ENCODE assay signal across 1 cellular context in genomic region chr16:86928517-86929148, GRCh38.
TF ChIP-seq lines count a peak whose summit lies in the region.

No MANE protein-coding gene starts in this region.

TF ChIP-seq in K562, 482 proteins besides CTCF, POLR2A, EP300 and RAD21 (continued from another document and continues in another):
- no peak for TF ChIP-seq THAP7 (CRISPR knock-in tag; IDR thresholded peaks at IDR 0.05)
- no peak for TF ChIP-seq ZNF764 (CRISPR knock-in tag; IDR thresholded peaks at IDR 0.05; ENCODE audit: low read depth)
- no peak for TF ChIP-seq TAF7 (tag; IDR thresholded peaks at IDR 0.05)
- TF ChIP-seq SAP30 (IDR thresholded peaks at IDR 0.05; ENCODE audit: borderline replicate concordance, insufficient read depth, low read depth, low read length, poor library complexity, severe bottlenecking), result no peak
- no peak for TF ChIP-seq E2F1 (CRISPR knock-in tag; IDR thresholded peaks at IDR 0.05)
- no peak for TF ChIP-seq PML (IDR thresholded peaks at IDR 0.05; ENCODE audit: low read length)
- TF ChIP-seq PRMT5 (CRISPR knock-in tag; IDR thresholded peaks at IDR 0.05), result no peak
- no peak for TF ChIP-seq FUS (optimal IDR thresholded peaks at IDR 0.05; ENCODE audit: low read depth, low read length)
- TF ChIP-seq ZNF512 (tag; IDR thresholded peaks at IDR 0.05), result no peak
- no peak for TF ChIP-seq ELF2 (CRISPR knock-in tag; IDR thresholded peaks at IDR 0.05)
- no peak for TF ChIP-seq RUNX1 (IDR thresholded peaks at IDR 0.05; ENCODE audit: low read depth)
- TF ChIP-seq SIX5 (IDR thresholded peaks at IDR 0.05; ENCODE audit: borderline replicate concordance in 1 of 2, insufficient read depth in 1 of 2, low read depth in 1 of 2, low read length in 2 of 2), result no peak
- no peak for TF ChIP-seq IFI16 (CRISPR knock-in tag; IDR thresholded peaks at IDR 0.05)
- no peak for TF ChIP-seq CXXC5 (CRISPR knock-in tag; IDR thresholded peaks at IDR 0.05)
- TF ChIP-seq GABPB1 (CRISPR knock-in tag; IDR thresholded peaks at IDR 0.05), result no peak
- no peak for TF ChIP-seq ZNF124 (CRISPR knock-in tag; IDR thresholded peaks at IDR 0.05)
- TF ChIP-seq CREB1 (IDR thresholded peaks at IDR 0.05), result no peak
- no peak for TF ChIP-seq CREB1 (CRISPR knock-in tag; IDR thresholded peaks at IDR 0.05)
- TF ChIP-seq HNRNPUL1 (IDR thresholded peaks at IDR 0.05; ENCODE audit: low read length), result no peak
- TF ChIP-seq PURB (CRISPR knock-in tag; IDR thresholded peaks at IDR 0.05; ENCODE audit: low read depth), result no peak
- peak; percentile 86 for TF ChIP-seq NR2C1 (IDR thresholded peaks at IDR 0.05)
- TF ChIP-seq NR2C1 (tag; IDR thresholded peaks at IDR 0.05), result peak; percentile 92
- TF ChIP-seq TSHZ1 (CRISPR knock-in tag; IDR thresholded peaks at IDR 0.05), result no peak
- no peak for TF ChIP-seq ASH1L (IDR thresholded peaks at IDR 0.05; ENCODE audit: borderline replicate concordance, low read depth, partially characterized antibody)
- no peak for TF ChIP-seq PPARD (CRISPR knock-in tag; IDR thresholded peaks at IDR 0.05)
- TF ChIP-seq CBX2 (IDR thresholded peaks at IDR 0.05; ENCODE audit: insufficient read depth, low read length, poor library complexity, severe bottlenecking), result no peak
- no peak for TF ChIP-seq CBFA2T2 (conservative IDR thresholded peaks at IDR 0.05)
- no peak for TF ChIP-seq CLOCK (CRISPR knock-in tag; IDR thresholded peaks at IDR 0.05; ENCODE audit: borderline replicate concordance)
- TF ChIP-seq MTA2 (IDR thresholded peaks at IDR 0.05; ENCODE audit: low read depth), result no peak
- TF ChIP-seq ZBTB7A (IDR thresholded peaks at IDR 0.05; ENCODE audit: borderline replicate concordance, control insufficient read depth, low read depth, low read length), result 0 out of 2 replicates have a peak, but pooled peaks have one; percentile 13
- no peak for TF ChIP-seq NCOA4 (IDR thresholded peaks at IDR 0.05; ENCODE audit: partially characterized antibody)
- TF ChIP-seq HMGXB4 (CRISPR knock-in tag; IDR thresholded peaks at IDR 0.05), result no peak
- TF ChIP-seq PTBP1 (IDR thresholded peaks at IDR 0.05; ENCODE audit: low read depth, low read length), result no peak
- peak; percentile 91 for TF ChIP-seq NR2C2 (CRISPR knock-in tag; IDR thresholded peaks at IDR 0.05)
- TF ChIP-seq NR2C2 (tag; IDR thresholded peaks at IDR 0.05), result peak; percentile 83
- no peak for TF ChIP-seq WHSC1 (IDR thresholded peaks at IDR 0.05; ENCODE audit: low read length)
- no peak for TF ChIP-seq ZNF408 (CRISPR knock-in tag; IDR thresholded peaks at IDR 0.05; ENCODE audit: low read depth)
- TF ChIP-seq ZBTB5 (IDR thresholded peaks at IDR 0.05), result no peak
- no peak for TF ChIP-seq ZNF589 (CRISPR knock-in tag; IDR thresholded peaks at IDR 0.05; ENCODE audit: low read depth)
- no peak for TF ChIP-seq RBM34 (IDR thresholded peaks at IDR 0.05; ENCODE audit: borderline replicate concordance, insufficient read depth, low read length)
- TF ChIP-seq RBFOX2 (IDR thresholded peaks at IDR 0.05; ENCODE audit: low read depth, low read length), result no peak
- TF ChIP-seq ZNF778 (CRISPR knock-in tag; IDR thresholded peaks at IDR 0.05), result no peak
- no peak for TF ChIP-seq ZNF583 (CRISPR knock-in tag; IDR thresholded peaks at IDR 0.05)
- TF ChIP-seq ID3 (CRISPR knock-in tag; IDR thresholded peaks at IDR 0.05), result no peak
- TF ChIP-seq ID3 (tag; IDR thresholded peaks at IDR 0.05), result peak; percentile 66
- no peak for TF ChIP-seq ZNF212 (CRISPR knock-in tag; IDR thresholded peaks at IDR 0.05)
- TF ChIP-seq RFX1 (IDR thresholded peaks at IDR 0.05), result no peak
- peak; percentile 48 for TF ChIP-seq EGR1 (conservative IDR thresholded peaks at IDR 0.05)
- TF ChIP-seq NR2F6 (CRISPR knock-in tag; IDR thresholded peaks at IDR 0.05), result 0 out of 2 replicates have a peak, but pooled peaks have one; percentile 74
- 0 out of 4 replicates have a peak, but pooled peaks of 1 of the 2 experiments have one; percentile 23 for TF ChIP-seq MNT (conservative IDR thresholded peaks at IDR 0.05)
- TF ChIP-seq RBM25 (IDR thresholded peaks at IDR 0.05; ENCODE audit: low read depth, low read length, severe bottlenecking), result no peak
- TF ChIP-seq PTRF (tag; IDR thresholded peaks at IDR 0.05), result no peak
- no peak for TF ChIP-seq XRCC5 (IDR thresholded peaks at IDR 0.05; ENCODE audit: low read depth, low read length)
- TF ChIP-seq MAFF (IDR thresholded peaks at IDR 0.05; ENCODE audit: low read length), result no peak
- TF ChIP-seq SIN3A (IDR thresholded peaks at IDR 0.05; ENCODE audit: borderline replicate concordance in 2 of 2, control insufficient read depth in 1 of 2, low read depth in 2 of 2, low read length in 2 of 2), result no peak
- no peak for TF ChIP-seq MCM7 (IDR thresholded peaks at IDR 0.05)
- TF ChIP-seq ZNF507 (tag; conservative IDR thresholded peaks at IDR 0.05), result no peak
- peak; percentile 3; the same call in 1 of the 2 replicates for TF ChIP-seq ZNF175 (CRISPR knock-in tag; IDR thresholded peaks at IDR 0.05; ENCODE audit: low read depth)
- no peak for TF ChIP-seq TAF1 (IDR thresholded peaks at IDR 0.05; ENCODE audit: control insufficient read depth, extremely low read depth, insufficient read depth, low read length, severe bottlenecking)
- no peak for TF ChIP-seq PHF21A (IDR thresholded peaks at IDR 0.05; ENCODE audit: borderline replicate concordance, low read depth)
- no peak for TF ChIP-seq ESRRB (CRISPR knock-in tag; IDR thresholded peaks at IDR 0.05; ENCODE audit: borderline replicate concordance)
- TF ChIP-seq IRF2 (CRISPR knock-in tag; IDR thresholded peaks at IDR 0.05), result no peak
- no peak for TF ChIP-seq STAG1 (CRISPR knock-in tag; IDR thresholded peaks at IDR 0.05; ENCODE audit: borderline replicate concordance)
- no peak for TF ChIP-seq ZNF263 (CRISPR knock-in tag; IDR thresholded peaks at IDR 0.05; ENCODE audit: borderline replicate concordance)
